8 cellular contexts compared by ENCODE assay signal in the genomic region with DNA sequence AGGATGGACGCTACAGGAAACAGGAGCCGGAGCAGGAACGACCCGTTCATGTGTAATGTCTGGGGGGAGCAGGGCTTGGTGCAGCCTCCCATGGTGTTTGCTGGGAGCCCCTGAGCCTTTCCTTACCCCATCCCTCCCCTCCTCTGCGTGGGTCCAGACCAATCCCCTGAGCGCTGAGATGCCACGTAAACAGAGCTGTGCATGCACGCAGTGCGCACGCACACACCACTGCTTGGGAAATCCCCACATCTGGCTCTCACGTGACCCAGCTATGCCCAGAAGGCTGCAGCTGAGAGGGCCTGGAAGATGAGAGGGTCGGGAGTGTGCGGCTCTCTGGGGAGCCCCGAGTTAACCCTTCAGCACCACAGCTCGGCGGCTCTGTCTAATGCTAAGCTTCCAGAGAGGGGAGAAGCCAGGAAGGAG.
DNase-seq lines count a peak whose midpoint lies in the region; ATAC-seq and TF ChIP-seq lines count a peak whose summit lies in the region.

No MANE protein-coding gene starts in this region.

- no peaks in the 10 kb centered on the region for H3K36me3 ChIP-seq in DOHH2 (ENCODE audit: control insufficient read depth, low read length)
- H3K36me3 ChIP-seq in fibroblast of lung (ENCODE audit: control insufficient read depth, insufficient read depth, low read length) = no peaks in the 10 kb centered on the region
- H3K36me3 ChIP-seq in stomach = no peaks in the 10 kb centered on the region

- no peaks in the 10 kb centered on the region for H3K9me2 ChIP-seq in DOHH2 (replicated peaks; ENCODE audit: control insufficient read depth, low read length)

- peak overlapping the region; percentile 76 for H3K4me3 Mint-ChIP-seq in activated T-cell treated with anti-CD3 and anti-CD28 coated beads, Interleukin-2, amount 50 U/mL, for 4 hours
- H3K4me3 Mint-ChIP-seq in neural crest cell = no peak overlapping the region

- no peaks in the 10 kb centered on the region for H3K36me3 Mint-ChIP-seq in activated T-cell treated with anti-CD3 and anti-CD28 coated beads, Interleukin-2, amount 50 U/mL, for 4 hours (ENCODE audit: insufficient read depth)
- no peaks in the 10 kb centered on the region for H3K36me3 Mint-ChIP-seq in neural crest cell (ENCODE audit: low read depth)

- H2AFZ ChIP-seq in fibroblast of lung (ENCODE audit: low read length) = no peak overlapping the region

- peak; percentile 87 for ATAC-seq in GM21619 (IDR thresholded peaks at IDR 0.05; ENCODE audit: unreplicated experiment)
- peak; percentile 99 to 100 for ATAC-seq in activated T-cell treated with anti-CD3 and anti-CD28 coated beads, Interleukin-2, amount 50 U/mL, for 4 hours

- DNase-seq in NCI-H2171 (lab: John Stamatoyannopoulos, UW) (peak; percentile 48), fibroblast of lung (ENCODE audit: low read depth in 2 of 2) (peak; percentile 91 to 99), neural crest cell (ENCODE audit: low read depth, low spot score) (peak; percentile 49), stomach (peak; percentile 71), cerebellar nuclear complex (lab: John Stamatoyannopoulos, UW) (no peak)
- DNase-seq in activated T-cell treated with anti-CD3 and anti-CD28 coated beads, Interleukin-2, amount 50 U/mL, for 4 hours = peak; percentile 77

- peak overlapping the region; percentile 36 for H3K27ac Mint-ChIP-seq in neural crest cell (ENCODE audit: unreplicated experiment)

- no peaks in the 10 kb centered on the region for H3F3A ChIP-seq in DOHH2 (ENCODE audit: control insufficient read depth, insufficient read depth)

- H3K79me2 ChIP-seq in DOHH2 (ENCODE audit: control insufficient read depth, low read length) (no peaks in the 10 kb centered on the region), fibroblast of lung (ENCODE audit: control insufficient read depth, insufficient read depth, low read length) (no peaks in the 10 kb centered on the region)

- TF ChIP-seq CTCF in DOHH2 (IDR thresholded peaks at IDR 0.05; ENCODE audit: low read depth, low read length, poor library complexity, severe bottlenecking) (no peak), fibroblast of lung (conservative IDR thresholded peaks at IDR 0.05 in 1 of 2, IDR thresholded peaks at IDR 0.05 in 1 of 2; ENCODE audit: low read depth in 1 of 2, low read length in 2 of 2) (no peak), neural crest cell (conservative IDR thresholded peaks at IDR 0.05) (no peak), stomach (IDR thresholded peaks at IDR 0.05) (no peak)

- H3K9me3 Mint-ChIP-seq in activated T-cell treated with anti-CD3 and anti-CD28 coated beads, Interleukin-2, amount 50 U/mL, for 4 hours = no peaks in the 10 kb centered on the region
- H3K9me3 Mint-ChIP-seq in neural crest cell = no peaks in the 10 kb centered on the region

- H3K27me3 Mint-ChIP-seq in activated T-cell treated with anti-CD3 and anti-CD28 coated beads, Interleukin-2, amount 50 U/mL, for 4 hours (ENCODE audit: low read depth) = no peaks in the 10 kb centered on the region
- H3K27me3 Mint-ChIP-seq in neural crest cell (ENCODE audit: low read depth) = no peaks in the 10 kb centered on the region

- H3K9ac ChIP-seq in fibroblast of lung (ENCODE audit: insufficient read depth, low read length) = peak overlapping the region; percentile 73

- H3K27ac ChIP-seq in DOHH2 (ENCODE audit: low read depth, low read length) (no peak overlapping the region), fibroblast of lung (ENCODE audit: insufficient read depth, low read length) (peak overlapping the region; percentile 89), stomach (peak overlapping the region; percentile 68 to 88 (median 81))

- no peak for TF ChIP-seq POLR2A in stomach (IDR thresholded peaks at IDR 0.05)

- TF ChIP-seq EP300 in stomach (IDR thresholded peaks at IDR 0.05) = peak; percentile 18

- H3K4me1 Mint-ChIP-seq in activated T-cell treated with anti-CD3 and anti-CD28 coated beads, Interleukin-2, amount 50 U/mL, for 4 hours (ENCODE audit: low read depth) = peaks cover 19% of the 10 kb centered on the region
- H3K4me1 Mint-ChIP-seq in neural crest cell = peaks cover 28% of the 10 kb centered on the region

- H3K4me2 ChIP-seq in DOHH2 (ENCODE audit: low read length) = peak overlapping the region; percentile 53
- H3K4me2 ChIP-seq in fibroblast of lung (ENCODE audit: extremely low read depth, insufficient read depth, low read length) = peak overlapping the region; percentile 53

- no peaks in the 10 kb centered on the region for H3K27me3 ChIP-seq in DOHH2 (ENCODE audit: control insufficient read depth, low read length)
- H3K27me3 ChIP-seq in fibroblast of lung (ENCODE audit: control insufficient read depth, insufficient read depth, low read length) = no peaks in the 10 kb centered on the region
- H3K27me3 ChIP-seq in stomach = no peaks in the 10 kb centered on the region

- no peaks in the 10 kb centered on the region for H4K20me1 ChIP-seq in DOHH2 (ENCODE audit: control insufficient read depth, insufficient read depth, low read depth, low read length)
- H4K20me1 ChIP-seq in fibroblast of lung (ENCODE audit: control insufficient read depth, extremely low read depth, insufficient read depth, low read length) = no peaks in the 10 kb centered on the region

- no peaks in the 10 kb centered on the region for H3K9me3 ChIP-seq in DOHH2 (ENCODE audit: control insufficient read depth, insufficient read depth, low read length)
- H3K9me3 ChIP-seq in fibroblast of lung (ENCODE audit: control insufficient read depth, insufficient read depth, low read depth, low read length) = no peaks in the 10 kb centered on the region
- no peaks in the 10 kb centered on the region for H3K9me3 ChIP-seq in stomach

- 21 to 52% (median 43%) methylated on average over 6 to 16 of the region's 16 CpGs for WGBS in stomach, 5 donors

- intact Hi-C loops in stomach (cut with DNase I; ENCODE audit: low total_unique reads) = no loop called here

- H3K4me1 ChIP-seq in DOHH2 (ENCODE audit: control insufficient read depth, low read length) (peaks cover 22% of the 10 kb centered on the region), fibroblast of lung (ENCODE audit: control insufficient read depth, extremely low read depth, insufficient read depth, low read length) (peaks cover 8% of the 10 kb centered on the region), stomach (peaks cover 5 to 43% (median 21%) of the 10 kb centered on the region in 4 donors)

- H3K4me3 ChIP-seq in DOHH2 (ENCODE audit: low read length) (peak overlapping the region; percentile 28), fibroblast of lung (replicated peaks in 1 of 4; ENCODE audit: control extremely low read depth in 1 of 4, insufficient read depth in 1 of 4, low read depth in 3 of 4, low read length in 4 of 4) (peak overlapping the region; percentile 2 to 72 (median 20)), stomach (peak overlapping the region in 3 of 4 donors; percentile 22 to 35 (median 23))

Comparison
In these comparisons a context has a peak if more than half of its experiments do, and no peak if none do; other contexts are left out.
1. DNase-seq: peak in NCI-H2171 (single experiment), activated T-cell treated with anti-CD3 and anti-CD28 coated beads, Interleukin-2, amount 50 U/mL, for 4 hours (single experiment), fibroblast of lung (2 of 2), neural crest cell (single experiment) and stomach (single experiment); none in cerebellar nuclear complex (0 of 2).
2. Peak in every context shown above with its lines, with median percentiles within 50 percentile points of each other: H3K4me3 ChIP-seq.